8 cellular contexts compared by ENCODE assay signal in the genomic region with DNA sequence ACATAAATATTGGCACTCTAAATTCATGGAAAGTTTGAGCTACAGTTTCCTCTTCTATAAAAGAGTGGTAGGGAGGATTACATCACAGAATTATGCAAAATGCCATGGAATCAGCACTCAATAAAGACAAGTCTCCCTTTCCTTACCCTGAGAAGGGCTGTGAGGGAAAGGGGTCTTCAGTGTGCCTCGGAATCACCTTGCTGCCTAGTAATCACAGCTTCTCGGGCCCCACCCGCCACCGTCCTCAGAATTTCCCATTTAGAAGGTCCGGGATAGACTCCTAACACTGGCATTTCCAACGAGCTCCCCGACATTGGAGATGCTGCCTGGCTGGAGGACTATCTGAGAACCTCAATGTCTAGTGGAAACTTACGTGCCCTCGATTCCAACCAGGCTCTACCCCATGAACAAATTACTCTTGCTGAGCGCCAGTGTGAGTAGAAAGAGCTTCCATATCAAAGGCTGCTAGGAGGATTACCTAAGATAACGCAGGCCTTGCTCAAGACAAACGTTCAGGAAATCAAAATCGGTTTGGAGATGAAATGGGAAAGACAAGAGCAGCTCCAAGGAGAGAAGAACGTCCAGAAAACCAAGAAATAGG.
DNase-seq lines count a peak whose midpoint lies in the region; ATAC-seq and TF ChIP-seq lines count a peak whose summit lies in the region.

No MANE protein-coding gene starts in this region.

- peak overlapping the region; percentile 97 for H3K9ac ChIP-seq in adipocyte (ENCODE audit: low read length)

- no peak for TF ChIP-seq POLR2A in testis (IDR thresholded peaks at IDR 0.05)

- H3K27me3 ChIP-seq in adipocyte (replicated peaks; ENCODE audit: control insufficient read depth, insufficient read depth, low read length), result no peaks in the 10 kb centered on the region
- no peaks in the 10 kb centered on the region for H3K27me3 ChIP-seq in left lung
- H3K27me3 ChIP-seq in testis, result no peaks in the 10 kb centered on the region

- H3K27ac ChIP-seq in left lung (peak overlapping the region; percentile 99 to 100), testis (peak overlapping the region; percentile 99)

- 43 to 49% methylated on average over 14 of the region's 14 CpGs for WGBS in testis, 2 donors

- intact Hi-C loops in left lung (cut with DNase I) (loop anchor here in 1 of 2 donors (5.0 kb wide), 1 partner anchor 99 kb away; no protein-coding TSS in a partner anchor), testis (cut with DNase I; ENCODE audit: low total_unique reads) (loop anchor here (2.0 to 5.0 kb wide), 3 partner anchors 75 to 107 kb away; a partner anchor contains a TSS)

- no peaks in the 10 kb centered on the region for H3K9me3 ChIP-seq in adipocyte (ENCODE audit: control insufficient read depth, low read length)
- H3K9me3 ChIP-seq in left lung, result no peaks in the 10 kb centered on the region
- no peaks in the 10 kb centered on the region for H3K9me3 ChIP-seq in testis

- TF ChIP-seq CTCF in left lung (IDR thresholded peaks at IDR 0.05) (no peak), testis (IDR thresholded peaks at IDR 0.05) (no peak)

- H3K4me1 ChIP-seq in adipocyte (ENCODE audit: control insufficient read depth, insufficient read depth, low read length), result peaks cover 47% of the 10 kb centered on the region
- peaks cover 18 to 76% of the 10 kb centered on the region in 2 donors for H3K4me1 ChIP-seq in left lung
- H3K4me1 ChIP-seq in testis, result peaks cover 13% of the 10 kb centered on the region

- ATAC-seq in left lung, result no peak
- no peak for ATAC-seq in GM19324 (IDR thresholded peaks at IDR 0.05; ENCODE audit: low FRiP score, unreplicated experiment)

- H3K36me3 ChIP-seq in adipocyte (ENCODE audit: control insufficient read depth, insufficient read depth, low read length, severe bottlenecking), result no peaks in the 10 kb centered on the region
- H3K36me3 ChIP-seq in left lung, result no peaks in the 10 kb centered on the region
- no peaks in the 10 kb centered on the region for H3K36me3 ChIP-seq in testis (ENCODE audit: low read depth, missing control alignments)

- H3K4me3 ChIP-seq in GM08714 (ENCODE audit: low read length) (peak overlapping the region; percentile 91), adipocyte (ENCODE audit: low read length) (peak overlapping the region; percentile 71), left lung (peak overlapping the region; percentile 42 to 59), testis (peak overlapping the region; percentile 70 to 84)

- DNase-seq in NCI-H526 (lab: John Stamatoyannopoulos, UW) (peak; percentile 46 to 57), adipocyte (ENCODE audit: low read depth) (peak; percentile 36), left lung (peak in 1 of 2 donors; percentile 47), testis (peak; percentile 53), AG08396 (ENCODE audit: low spot score) (no peak), NCI-H187 (lab: John Stamatoyannopoulos, UW) (no peak)

Comparison
In these comparisons a context has a peak if more than half of its experiments do, and no peak if none do; other contexts are left out.
1. DNase-seq: peak in NCI-H526 (2 of 2), adipocyte (single experiment) and testis (single experiment); none in AG08396 (single experiment) and NCI-H187 (0 of 2).
2. Peak in every context shown above with its lines, with median percentiles within 50 percentile points of each other: H3K4me3 ChIP-seq.